Comparison of ENCODE assay signal across 24 cellular contexts in genomic region chr20:32920066-32920465, GRCh38.
A peak's percentile ranks its signal among the peaks of the same experiment; 100 is the strongest.
DNase-seq lines count a peak whose midpoint lies in the region; ATAC-seq and TF ChIP-seq lines count a peak whose summit lies in the region.
"Had no signal": no experiment of that assay in that cellular context is flagged by ENCODE, and none has a peak within 500 bp of the region (broad histone marks: within the 10 kb centered on the region; RNA-seq: fewer than 3 reads in every experiment).

No MANE protein-coding gene starts in this region.

- H3K27me3 Mint-ChIP-seq in activated CD8-positive, alpha-beta memory T cell treated with anti-CD3 and anti-CD28 coated beads, Interleukin-2, amount 10 ng/mL, durations not matched to agents 7 days and 5 days, result no peaks in the 10 kb centered on the region
- H3K27me3 Mint-ChIP-seq in type B pancreatic cell (peaks cover 20% of the 10 kb centered on the region), immature natural killer cell (ENCODE audit: low read depth in 3 of 3) (peaks cover 0 to 1% (median 0%) of the 10 kb centered on the region in 3 donors)
- H3K27me3 Mint-ChIP-seq: CD4-positive, CD25-positive, alpha-beta regulatory T cell had no signal

- intact Hi-C loops in esophagus muscularis mucosa (cut with DNase I), result no loop called here

- no peak for ATAC-seq in activated CD8-positive, alpha-beta memory T cell treated with anti-CD3 and anti-CD28 coated beads, Interleukin-2, amount 10 ng/mL, durations not matched to agents 7 days and 5 days
- ATAC-seq in HG03342 (IDR thresholded peaks at IDR 0.05; ENCODE audit: unreplicated experiment), result no peak
- ATAC-seq: K562, PC-3 had no signal

- CTCF ChIA-PET in activated CD8-positive, alpha-beta memory T cell treated with anti-CD3 and anti-CD28 coated beads, Interleukin-2, amount 10 ng/mL, durations not matched to agents 7 days and 5 days (lab: Charles Lee), result interaction anchor here (1.7 kb wide), 1 partner anchor 85 kb away, joined by 4 read pairs; the partner anchor contains the start of gene SUN5

- no peak overlapping the region for H3K4me3 ChIP-seq in esophagus muscularis mucosa
- H3K4me3 ChIP-seq: BLaER1, K562 had no signal

- no peaks in the 10 kb centered on the region for H3K27me3 ChIP-seq in esophagus muscularis mucosa
- H3K27me3 ChIP-seq: BLaER1 had no signal

- TF ChIP-seq CTCF in esophagus muscularis mucosa (IDR thresholded peaks at IDR 0.05), result no peak
- no peak for TF ChIP-seq CTCF in type B pancreatic cell (conservative IDR thresholded peaks at IDR 0.05)

- DNase-seq in activated CD8-positive, alpha-beta memory T cell treated with anti-CD3 and anti-CD28 coated beads for 24 hours, result peak; percentile 33
- DNase-seq in activated CD8-positive, alpha-beta memory T cell treated with anti-CD3 and anti-CD28 coated beads, Interleukin-2, amount 10 ng/mL, durations not matched to agents 7 days and 5 days, result no peak
- DNase-seq in esophagus muscularis mucosa (ENCODE audit: extremely low spot score) (peak; percentile 86), mucosa of gallbladder (ENCODE audit: low spot score) (peak; percentile 6), type B pancreatic cell (ENCODE audit: extremely low spot score, unreplicated experiment) (peak; percentile 63), NCI-H128 (lab: John Stamatoyannopoulos, UW; ENCODE audit: unreplicated experiment) (no peak), immature natural killer cell (no peak)
- DNase-seq: CD4-positive, CD25-positive, alpha-beta regulatory T cell; DMS153; DND-41; MV-4-11; NCI-H1105; NCI-H146; NCI-H1930; NCI-H2107; NCI-H446 treated with DMSO at 0.1 percent for 48 hours; NCI-H526; NCI-H82; NK-92 treated with Interleukin-12 subunit alpha and Interleukin-12 subunit beta, amount 100 ng/mL, for 24 hours; PC-3; Right ventricle myocardium superior had no signal

- peaks cover 0 to 16% (median 14%) of the 10 kb centered on the region in 4 donors for H3K9me3 ChIP-seq in esophagus muscularis mucosa

- H3K9me3 Mint-ChIP-seq in activated CD8-positive, alpha-beta memory T cell treated with anti-CD3 and anti-CD28 coated beads, Interleukin-2, amount 10 ng/mL, durations not matched to agents 7 days and 5 days (ENCODE audit: low read depth), result peaks cover 4% of the 10 kb centered on the region
- H3K9me3 Mint-ChIP-seq in type B pancreatic cell (no peaks in the 10 kb centered on the region), immature natural killer cell (peaks cover 2 to 18% (median 9%) of the 10 kb centered on the region in 6 donors)

- H3K36me3 Mint-ChIP-seq in activated CD8-positive, alpha-beta memory T cell treated with anti-CD3 and anti-CD28 coated beads, Interleukin-2, amount 10 ng/mL, durations not matched to agents 7 days and 5 days, result peaks cover 5% of the 10 kb centered on the region
- H3K36me3 Mint-ChIP-seq in type B pancreatic cell (no peaks in the 10 kb centered on the region), immature natural killer cell (peaks cover 11 to 21% (median 13%) of the 10 kb centered on the region in 3 donors)

- H3K36me3 ChIP-seq in esophagus muscularis mucosa, result no peaks in the 10 kb centered on the region
- H3K36me3 ChIP-seq: BLaER1 had no signal

- no peaks in the 10 kb centered on the region for H3K4me1 ChIP-seq in esophagus muscularis mucosa
- H3K4me1 ChIP-seq: BLaER1 had no signal

- no peak overlapping the region for H3K27ac Mint-ChIP-seq in activated CD8-positive, alpha-beta memory T cell treated with anti-CD3 and anti-CD28 coated beads, Interleukin-2, amount 10 ng/mL, durations not matched to agents 7 days and 5 days
- H3K27ac Mint-ChIP-seq in type B pancreatic cell (no peak overlapping the region), immature natural killer cell (no peak overlapping the region)
- H3K27ac Mint-ChIP-seq: CD4-positive, CD25-positive, alpha-beta regulatory T cell had no signal

- no peak for TF ChIP-seq EP300 in esophagus muscularis mucosa (IDR thresholded peaks at IDR 0.05)

- no peaks in the 10 kb centered on the region for H3K4me1 Mint-ChIP-seq in activated CD8-positive, alpha-beta memory T cell treated with anti-CD3 and anti-CD28 coated beads, Interleukin-2, amount 10 ng/mL, durations not matched to agents 7 days and 5 days
- no peaks in the 10 kb centered on the region for H3K4me1 Mint-ChIP-seq in type B pancreatic cell (ENCODE audit: unreplicated experiment)
- no peaks in the 10 kb centered on the region for H3K4me1 Mint-ChIP-seq in immature natural killer cell

- H3K4me3 Mint-ChIP-seq in activated CD8-positive, alpha-beta memory T cell treated with anti-CD3 and anti-CD28 coated beads, Interleukin-2, amount 10 ng/mL, durations not matched to agents 7 days and 5 days, result no peak overlapping the region
- H3K4me3 Mint-ChIP-seq in type B pancreatic cell, result no peak overlapping the region
- no peak overlapping the region for H3K4me3 Mint-ChIP-seq in immature natural killer cell
- H3K4me3 Mint-ChIP-seq: CD4-positive, CD25-positive, alpha-beta regulatory T cell had no signal

- no peak overlapping the region for H3K27ac ChIP-seq in esophagus muscularis mucosa (replicated peaks in 1 of 4)
- H3K27ac ChIP-seq: BLaER1 had no signal

- WGBS in esophagus muscularis mucosa, result 92% methylated on average over 12 of the region's 12 CpGs

- TF ChIP-seq POLR2A in esophagus muscularis mucosa (IDR thresholded peaks at IDR 0.05; ENCODE audit: low read depth), result no peak

Comparison
In these comparisons a context has a peak if more than half of its experiments do, and no peak if none do; other contexts are left out.
1. DNase-seq: peak in activated CD8-positive, alpha-beta memory T cell treated with anti-CD3 and anti-CD28 coated beads for 24 hours (single experiment), esophagus muscularis mucosa (single experiment), mucosa of gallbladder (single experiment) and type B pancreatic cell (single experiment); none in activated CD8-positive, alpha-beta memory T cell treated with anti-CD3 and anti-CD28 coated beads, Interleukin-2, amount 10 ng/mL, durations not matched to agents 7 days and 5 days (single experiment), NCI-H128 (single experiment) and immature natural killer cell (0 of 3).